Comparison of ENCODE assay signal across 11 cellular contexts in the genomic region with DNA sequence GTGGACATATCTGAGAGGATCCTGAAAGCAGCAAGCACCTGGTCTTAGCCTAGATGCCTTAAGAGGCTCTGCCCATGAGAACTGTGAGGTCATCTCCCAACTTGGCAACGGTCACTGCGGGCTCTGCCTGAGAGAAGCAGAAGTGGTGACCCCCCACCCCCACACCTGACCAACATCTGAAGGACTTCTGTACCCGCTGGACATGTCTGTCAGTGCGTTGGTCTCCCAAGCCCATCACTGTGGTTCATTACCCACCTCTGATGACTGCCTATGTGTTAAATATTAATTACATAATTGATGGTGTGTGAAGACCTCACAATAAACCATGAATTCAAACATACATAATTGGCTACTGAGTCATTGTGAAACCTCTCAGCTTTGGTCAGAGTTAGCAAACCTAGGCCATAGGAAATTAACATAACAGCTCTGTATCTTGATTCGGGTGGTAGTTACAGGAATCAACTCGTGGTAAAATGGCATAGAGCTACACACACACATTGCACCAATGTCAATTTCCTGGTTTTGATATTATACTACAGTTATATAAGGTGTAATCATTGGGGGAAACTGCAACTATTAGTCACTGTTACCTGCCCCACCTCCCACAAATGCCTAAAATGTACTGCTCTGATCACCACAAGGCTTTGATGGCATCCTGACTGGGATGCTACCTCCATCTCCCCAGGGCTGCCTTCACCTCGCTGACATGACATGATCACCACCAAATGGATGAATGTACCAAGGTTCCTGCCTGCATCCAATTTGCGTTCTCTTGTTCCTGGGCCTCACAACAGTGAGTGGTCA. TPM values are rescaled to one million over a fixed set of nuclear protein-coding genes. Genes with fewer than 3 reads are reported as not detected.
DNase-seq lines count a peak whose midpoint lies in the region; ATAC-seq and TF ChIP-seq lines count a peak whose summit lies in the region.
"Had no signal": no experiment of that assay in that cellular context is flagged by ENCODE, and none has a peak within 500 bp of the region (broad histone marks: within the 10 kb centered on the region; RNA-seq: fewer than 3 reads in every experiment).

No MANE protein-coding gene starts in this region.

- H3K4me1 ChIP-seq in mammary epithelial cell (ENCODE audit: insufficient read depth, low read length) (peaks cover 2% of the 10 kb centered on the region), breast epithelium (no peaks in the 10 kb centered on the region)

- H3K27ac ChIP-seq in mammary epithelial cell (ENCODE audit: insufficient read depth, low read depth, low read length), result no peak overlapping the region
- no peak overlapping the region for H3K27ac ChIP-seq in breast epithelium
- H3K27ac ChIP-seq: right lobe of liver had no signal

- H2AFZ ChIP-seq in mammary epithelial cell (ENCODE audit: low read depth, low read length), result no peak overlapping the region

- intact Hi-C loops in mammary epithelial cell (cut with micrococcal nuclease) (no loop called here), breast epithelium (cut with DNase I; ENCODE audit: low total_unique reads) (no loop called here), activated B cell treated with CpG ODN at 0.5 μM for 24 hours (cut with micrococcal nuclease) (loop anchor here (2.0 kb wide), 1 partner anchor 16 kb away; no protein-coding TSS in a partner anchor)

- no peak overlapping the region for H3K4me2 ChIP-seq in mammary epithelial cell (ENCODE audit: insufficient read depth, low read depth, low read length)

- H3K27me3 Mint-ChIP-seq in activated B cell treated with CpG ODN at 0.5 μM for 24 hours, result no peaks in the 10 kb centered on the region
- H3K27me3 Mint-ChIP-seq in stimulated activated naive CD8-positive, alpha-beta T cell treated with anti-CD3 and anti-CD28 coated beads, Interleukin-15, Interleukin-2, amounts not matched to agents 100 ng/mL and 50 ng/mL, for 24 hours, result peaks cover 15% of the 10 kb centered on the region

- CTCF ChIA-PET in mammary epithelial cell (lab: Charles Lee; ENCODE audit: low non-redundant PET), result no interaction called here
- CTCF ChIA-PET in activated B cell treated with CpG ODN at 0.5 μM for 24 hours (lab: Charles Lee), result no interaction called here

- peaks cover 8% of the 10 kb centered on the region for H3K79me2 ChIP-seq in mammary epithelial cell (ENCODE audit: insufficient read depth, low read length)

- peak overlapping the region; percentile 69 for H3K27ac Mint-ChIP-seq in activated B cell treated with CpG ODN at 0.5 μM for 24 hours
- H3K27ac Mint-ChIP-seq in stimulated activated naive CD8-positive, alpha-beta T cell treated with anti-CD3 and anti-CD28 coated beads, Interleukin-15, Interleukin-2, amounts not matched to agents 100 ng/mL and 50 ng/mL, for 24 hours, result peak overlapping the region; percentile 45

- H3K9ac ChIP-seq in mammary epithelial cell (ENCODE audit: insufficient read depth, low read length), result no peak overlapping the region

- no peaks in the 10 kb centered on the region for H4K20me1 ChIP-seq in mammary epithelial cell (ENCODE audit: insufficient read depth, low read length)

- dilution Hi-C loops in mammary epithelial cell (cut with HindIII; ENCODE audit: low sequenced_read_pairs), result no loop called here

- DNase-seq in mammary epithelial cell, result peak; percentile 14
- DNase-seq in breast epithelium (ENCODE audit: low spot score in 2 of 2), result no peak
- DNase-seq in activated B cell treated with CpG ODN at 0.5 μM for 24 hours, result no peak
- DNase-seq in RKO (ENCODE audit: low spot score), result no peak
- DNase-seq in NCI-H2196 treated with DMSO at 0.1 percent for 48 hours (lab: John Stamatoyannopoulos, UW; ENCODE audit: unreplicated experiment), result no peak
- no peak for DNase-seq in NCI-H146 (lab: John Stamatoyannopoulos, UW)
- DNase-seq: AML-193, cerebellar nuclear complex had no signal

- BruUV-seq in mammary epithelial cell (replicated peaks; lab: Mats Ljungman, UMichigan), result no TSS peak

- H3K9me3 ChIP-seq in mammary epithelial cell (replicated peaks; ENCODE audit: insufficient read depth, low read length) (no peaks in the 10 kb centered on the region), breast epithelium (no peaks in the 10 kb centered on the region)
- H3K9me3 ChIP-seq: right lobe of liver had no signal

- H3K4me3 ChIP-seq in mammary epithelial cell (replicated peaks in 1 of 3; ENCODE audit: insufficient read depth in 1 of 3, low read depth in 2 of 3, low read length in 3 of 3) (no peak overlapping the region), breast epithelium (no peak overlapping the region)
- H3K4me3 ChIP-seq: right lobe of liver had no signal

- peaks cover 8% of the 10 kb centered on the region for H3K9me3 Mint-ChIP-seq in activated B cell treated with CpG ODN at 0.5 μM for 24 hours
- H3K9me3 Mint-ChIP-seq in stimulated activated naive CD8-positive, alpha-beta T cell treated with anti-CD3 and anti-CD28 coated beads, Interleukin-15, Interleukin-2, amounts not matched to agents 100 ng/mL and 50 ng/mL, for 24 hours, result no peaks in the 10 kb centered on the region

- POLR2A ChIA-PET in activated B cell treated with CpG ODN at 0.5 μM for 24 hours (lab: Charles Lee), result interaction anchor here (1.0 to 1.5 kb wide), 2 partner anchors 15 to 80 kb away, joined by 4 to 6 read pairs; a partner anchor contains a TSS

- no peaks in the 10 kb centered on the region for H3K36me3 Mint-ChIP-seq in activated B cell treated with CpG ODN at 0.5 μM for 24 hours (ENCODE audit: low read depth)
- no peaks in the 10 kb centered on the region for H3K36me3 Mint-ChIP-seq in stimulated activated naive CD8-positive, alpha-beta T cell treated with anti-CD3 and anti-CD28 coated beads, Interleukin-15, Interleukin-2, amounts not matched to agents 100 ng/mL and 50 ng/mL, for 24 hours (ENCODE audit: low read depth)

- H3K4me1 Mint-ChIP-seq in activated B cell treated with CpG ODN at 0.5 μM for 24 hours, result peaks cover 18% of the 10 kb centered on the region
- peaks cover 34% of the 10 kb centered on the region for H3K4me1 Mint-ChIP-seq in stimulated activated naive CD8-positive, alpha-beta T cell treated with anti-CD3 and anti-CD28 coated beads, Interleukin-15, Interleukin-2, amounts not matched to agents 100 ng/mL and 50 ng/mL, for 24 hours (ENCODE audit: low read depth)

- H3K4me3 Mint-ChIP-seq in activated B cell treated with CpG ODN at 0.5 μM for 24 hours, result no peak overlapping the region
- no peak overlapping the region for H3K4me3 Mint-ChIP-seq in stimulated activated naive CD8-positive, alpha-beta T cell treated with anti-CD3 and anti-CD28 coated beads, Interleukin-15, Interleukin-2, amounts not matched to agents 100 ng/mL and 50 ng/mL, for 24 hours

- H3K36me3 ChIP-seq in mammary epithelial cell (ENCODE audit: insufficient read depth, low read length), result no peaks in the 10 kb centered on the region
- no peaks in the 10 kb centered on the region for H3K36me3 ChIP-seq in breast epithelium
- H3K36me3 ChIP-seq: right lobe of liver had no signal

- TF ChIP-seq POLR2A in breast epithelium (IDR thresholded peaks at IDR 0.05), result no peak

- ATAC-seq in HG02884 (IDR thresholded peaks at IDR 0.05; ENCODE audit: unreplicated experiment) (peak; percentile 48), activated B cell treated with CpG ODN at 0.5 μM for 24 hours (ENCODE audit: low read depth) (peak; percentile 13)
- ATAC-seq: right lobe of liver had no signal

- TF ChIP-seq CTCF in mammary epithelial cell (conservative IDR thresholded peaks at IDR 0.05 in 1 of 2, IDR thresholded peaks at IDR 0.05 in 1 of 2; ENCODE audit: extremely low read depth in 1 of 2, insufficient read depth in 1 of 2, low read depth in 1 of 2, low read length in 2 of 2) (no peak), breast epithelium (IDR thresholded peaks at IDR 0.05) (no peak), activated B cell treated with CpG ODN at 0.5 μM for 24 hours (IDR thresholded peaks at IDR 0.05) (no peak)

- no peaks in the 10 kb centered on the region for H3K27me3 ChIP-seq in mammary epithelial cell (ENCODE audit: insufficient read depth, low read length)
- H3K27me3 ChIP-seq in breast epithelium, result no peaks in the 10 kb centered on the region
- H3K27me3 ChIP-seq: right lobe of liver had no signal

- in situ Hi-C loops in mammary epithelial cell (cut with MboI; ENCODE audit: low sequenced_read_pairs in 2 of 2), result no loop called here

- whole genome bisulfite sequencing in mammary epithelial cell (ENCODE audit: low coverage, missing lambda C conversion rate), result 96% methylated on average over 8 of the region's 8 CpGs

RNA-seq across cellular contexts. Expression of a gene that starts 4.3 kb away (rescaled TPM):
- 10 to 100 TPM; 51.5 to 61.2 TPM for total RNA-seq in mammary epithelial cell
- 52.5 TPM for polyA plus RNA-seq in mammary epithelial cell
- polyA minus RNA-seq in mammary epithelial cell, result 77.7 TPM
- total RNA-seq in breast epithelium, result 10 to 100 TPM; 34.9 to 60.9 (median 46.5) TPM
- total RNA-seq in activated B cell treated with CpG ODN at 0.5 μM for 24 hours, result 67.5 and 70.6 TPM in 2 replicates
